ENCODE assay signal across 23 cellular contexts in genomic region chr4:79673898-79674297, GRCh38.
"Had no signal": no experiment of that assay in that cellular context is flagged by ENCODE, and none has a peak within 500 bp of the region (broad histone marks: within the 10 kb centered on the region; RNA-seq: fewer than 3 reads in every experiment).

No MANE protein-coding gene starts in this region.

- H3K4me1 ChIP-seq: left lung, upper lobe of right lung had no signal

- ATAC-seq: activated CD8-positive, alpha-beta memory T cell treated with anti-CD3 and anti-CD28 coated beads, Interleukin-2, amount 10 ng/mL, durations not matched to agents 7 days and 5 days; activated CD8-positive, alpha-beta T cell treated with anti-CD3 and anti-CD28 coated beads for 36 hours; activated naive CD4-positive, alpha-beta T cell treated with anti-CD3 and anti-CD28 coated beads, Interleukin-2, amount 50 U/mL, for 72 hours; esophagus mucosa; left lung; natural killer cell; stimulated activated naive CD8-positive, alpha-beta T cell treated with anti-CD3 and anti-CD28 coated beads, Interleukin-15, Interleukin-2, amounts not matched to agents 100 U/mL and 50 U/mL, for 24 hours; upper lobe of right lung had no signal

- H3K27me3 ChIP-seq: left lung, upper lobe of right lung had no signal

- H3K27me3 Mint-ChIP-seq: activated CD8-positive, alpha-beta memory T cell treated with anti-CD3 and anti-CD28 coated beads, Interleukin-2, amount 10 ng/mL, durations not matched to agents 7 days and 5 days; activated CD8-positive, alpha-beta T cell treated with anti-CD3 and anti-CD28 coated beads for 36 hours; progenitor cell of endocrine pancreas had no signal

- H3K9me3 ChIP-seq: upper lobe of right lung had no signal

- H3K27ac Mint-ChIP-seq: activated CD4-positive, alpha-beta T cell treated with anti-CD3 and anti-CD28 coated beads, Interleukin-2, amount 10 ng/mL, durations not matched to agents 24 days and 14 days; activated CD8-positive, alpha-beta memory T cell treated with anti-CD3 and anti-CD28 coated beads, Interleukin-2, amount 10 ng/mL, durations not matched to agents 7 days and 5 days; activated CD8-positive, alpha-beta T cell treated with anti-CD3 and anti-CD28 coated beads for 36 hours; activated naive CD4-positive, alpha-beta T cell treated with anti-CD3 and anti-CD28 coated beads, Interleukin-2, amount 50 U/mL, for 72 hours; brain; mesothelial cell of epicardium; natural killer cell; progenitor cell of endocrine pancreas; T-helper 1 cell treated with Interleukin-12 subunit alpha and Interleukin-12 subunit beta and Interleukin-4 antibody, amounts not matched to agents 30 μg/mL and 1 μg/mL, for 36 hours had no signal

- H3K4me3 Mint-ChIP-seq: activated CD4-positive, alpha-beta T cell treated with anti-CD3 and anti-CD28 coated beads, Interleukin-2, amount 10 ng/mL, durations not matched to agents 24 days and 14 days; activated CD8-positive, alpha-beta memory T cell treated with anti-CD3 and anti-CD28 coated beads, Interleukin-2, amount 10 ng/mL, durations not matched to agents 7 days and 5 days; activated CD8-positive, alpha-beta T cell treated with anti-CD3 and anti-CD28 coated beads for 36 hours; brain; mesothelial cell of epicardium; natural killer cell; T-helper 1 cell treated with Interleukin-12 subunit alpha and Interleukin-12 subunit beta and Interleukin-4 antibody, amounts not matched to agents 30 μg/mL and 1 μg/mL, for 36 hours had no signal

- H3K27ac ChIP-seq: left lung, upper lobe of right lung had no signal

- DNase-seq: activated CD4-positive, alpha-beta T cell treated with anti-CD3 and anti-CD28 coated beads, Interleukin-2, amount 10 ng/mL, durations not matched to agents 24 days and 14 days; activated CD8-positive, alpha-beta memory T cell treated with anti-CD3 and anti-CD28 coated beads, Interleukin-2, amount 10 ng/mL, durations not matched to agents 7 days and 5 days; activated CD8-positive, alpha-beta T cell treated with anti-CD3 and anti-CD28 coated beads for 36 hours; aorta; dermis blood vessel endothelial cell; effector memory CD4-positive, alpha-beta T cell; foreskin melanocyte; glutamatergic neuron; hippocampal formation; kidney glomerular epithelial cell; left lung; natural killer cell; retina; stimulated activated CD4-positive, alpha-beta T cell treated with anti-CD3 and anti-CD28 coated beads, Interleukin-2, amount 100 ng/mL, for 48 hours; stimulated activated naive CD8-positive, alpha-beta T cell treated with anti-CD3 and anti-CD28 coated beads, Interleukin-15, Interleukin-2, amounts not matched to agents 100 U/mL and 50 U/mL, for 24 hours; T1000; upper lobe of right lung had no signal

- H3K36me3 ChIP-seq: left lung, upper lobe of right lung had no signal

- H3K4me3 ChIP-seq: left lung, upper lobe of right lung had no signal

- H3K36me3 Mint-ChIP-seq: activated CD8-positive, alpha-beta memory T cell treated with anti-CD3 and anti-CD28 coated beads, Interleukin-2, amount 10 ng/mL, durations not matched to agents 7 days and 5 days; brain; natural killer cell had no signal

- H3K4me1 Mint-ChIP-seq: activated CD4-positive, alpha-beta T cell treated with anti-CD3 and anti-CD28 coated beads, Interleukin-2, amount 10 ng/mL, durations not matched to agents 24 days and 14 days; activated CD8-positive, alpha-beta memory T cell treated with anti-CD3 and anti-CD28 coated beads, Interleukin-2, amount 10 ng/mL, durations not matched to agents 7 days and 5 days; brain; natural killer cell had no signal
